In genomic region chr2:97829255-97829654, GRCh38 we compare ENCODE assay signal across 4 cellular contexts.
TF ChIP-seq lines count a peak whose summit lies in the region.

No MANE protein-coding gene starts in this region.

TF ChIP-seq in A549, 52 proteins besides CTCF, POLR2A, EP300 and RAD21:
- peak; percentile 59 for TF ChIP-seq MAFK (IDR thresholded peaks at IDR 0.05; ENCODE audit: partially characterized antibody)
TF ChIP-seq in A549: peak in this region for 1; not testable (repeated sequence) for 51.

TF ChIP-seq in IMR-90, 13 proteins besides CTCF, POLR2A, EP300 and RAD21:
- TF ChIP-seq MAFK (IDR thresholded peaks at IDR 0.05; ENCODE audit: low read depth, low read length), result peak; percentile 52; the same call in 1 of the 2 replicates

TF ChIP-seq in K562, 482 proteins besides CTCF, POLR2A, EP300 and RAD21:
- TF ChIP-seq ZNF316 (IDR thresholded peaks at IDR 0.05) (peak; percentile 37; the same call in 1 of the 2 replicates), NFIC (IDR thresholded peaks at IDR 0.05) (peak; percentile 60), NFYB (IDR thresholded peaks at IDR 0.05; ENCODE audit: extremely low read depth, insufficient read length) (peak; percentile 39), ZBTB33 (CRISPR knock-in tag; IDR thresholded peaks at IDR 0.05) (0 out of 2 replicates have a peak, but pooled peaks have one; percentile 33)
TF ChIP-seq in K562: peak in this region for 4; not testable (repeated sequence) for 478.

TF ChIP-seq in HepG2, 621 proteins besides CTCF, POLR2A, EP300 and RAD21:
- TF ChIP-seq MAFF (IDR thresholded peaks at IDR 0.05; ENCODE audit: low read depth, low read length) (peak; percentile 85), MAFK (conservative IDR thresholded peaks at IDR 0.05 in 1 of 2, IDR thresholded peaks at IDR 0.05 in 1 of 2; ENCODE audit: low read length in 2 of 2) (peak; percentile 80 to 81)
